Comparison of ENCODE assay signal across 1 cellular context in the genomic region with DNA sequence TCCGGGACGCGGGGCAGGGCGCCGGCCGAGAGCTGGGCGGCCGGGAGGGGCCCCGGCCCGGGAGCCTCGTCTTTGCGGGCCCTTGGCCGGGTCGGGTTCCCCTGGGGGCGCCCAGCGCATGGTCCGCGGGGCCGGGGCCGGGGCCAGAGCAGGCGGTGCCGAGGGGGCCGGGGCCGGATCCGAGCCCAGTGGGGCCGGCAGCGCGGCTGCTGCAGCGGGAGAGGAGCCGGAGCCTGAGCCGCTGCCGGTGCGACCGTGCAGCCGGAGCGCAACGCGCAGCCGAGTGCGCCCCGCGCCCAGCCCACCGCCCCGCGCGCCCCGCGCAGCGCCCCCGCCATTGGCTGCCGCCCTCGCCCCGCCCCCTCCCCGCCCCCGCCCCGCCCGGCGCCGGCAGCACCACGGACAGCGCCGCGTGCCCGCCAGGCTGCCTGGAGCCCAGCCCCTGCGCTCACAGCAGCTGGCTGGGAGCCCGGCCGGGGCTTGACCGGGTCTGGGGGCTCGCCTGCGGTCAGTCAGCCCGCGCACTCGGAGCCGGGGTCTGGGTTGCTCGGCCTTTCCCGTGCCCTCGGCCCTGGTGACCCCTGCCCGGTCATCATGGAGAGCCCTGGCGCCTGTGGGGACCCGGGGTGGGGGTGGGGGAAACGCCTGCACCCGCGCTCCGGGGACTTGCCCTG.
TF ChIP-seq lines count a peak whose summit lies in the region.

A gene (minus strand): TSS at position 287 of the 674 bp plus-strand sequence. CDS start 308 bp downstream, outside the sequence.

TF ChIP-seq in HepG2, 621 proteins besides CTCF, POLR2A, EP300 and RAD21 (continued from another document and continues in another):
- TF ChIP-seq ZMAT3 (CRISPR knock-in tag; conservative IDR thresholded peaks at IDR 0.05) (peak; percentile 94), NFKB2 (CRISPR knock-in tag; IDR thresholded peaks at IDR 0.05; ENCODE audit: borderline replicate concordance) (peak; percentile 86; the same call in 1 of the 2 replicates), MATR3 (CRISPR knock-in tag; IDR thresholded peaks at IDR 0.05) (no peak), ELF4 (CRISPR knock-in tag; IDR thresholded peaks at IDR 0.05; ENCODE audit: borderline replicate concordance) (no peak), GABPA (IDR thresholded peaks at IDR 0.05; ENCODE audit: low read depth, low read length) (no peak), GABPA (CRISPR knock-in tag; IDR thresholded peaks at IDR 0.05; ENCODE audit: low read depth) (no peak), ZNF775 (CRISPR knock-in tag; IDR thresholded peaks at IDR 0.05; ENCODE audit: borderline replicate concordance) (no peak), TAF1 (CRISPR knock-in tag; IDR thresholded peaks at IDR 0.05) (no peak; the same call in 1 of the 2 replicates), HNRNPH1 (optimal IDR thresholded peaks at IDR 0.05; ENCODE audit: low read depth, low read length) (no peak), NFE2 (CRISPR knock-in tag; IDR thresholded peaks at IDR 0.05) (no peak), ZSCAN25 (CRISPR knock-in tag; IDR thresholded peaks at IDR 0.05) (no peak), ZNF44 (CRISPR knock-in tag; IDR thresholded peaks at IDR 0.05) (no peak), SIX4 (CRISPR knock-in tag; IDR thresholded peaks at IDR 0.05) (peak; percentile 63; the same call in 1 of the 2 replicates), FOXJ3 (CRISPR knock-in tag; IDR thresholded peaks at IDR 0.05; ENCODE audit: borderline replicate concordance) (no peak), SATB2 (CRISPR knock-in tag; IDR thresholded peaks at IDR 0.05) (0 out of 2 replicates have a peak, but pooled peaks have one; percentile 52), ZIK1 (CRISPR knock-in tag; IDR thresholded peaks at IDR 0.05; ENCODE audit: borderline replicate concordance, low read depth) (no peak), ZNF230 (CRISPR knock-in tag; IDR thresholded peaks at IDR 0.05) (no peak; the same call in 1 of the 2 replicates), ZNF660 (CRISPR knock-in tag; IDR thresholded peaks at IDR 0.05; ENCODE audit: borderline replicate concordance, low read depth) (no peak), MAF1 (CRISPR knock-in tag; IDR thresholded peaks at IDR 0.05; ENCODE audit: borderline replicate concordance) (0 out of 2 replicates have a peak, but pooled peaks have one; percentile 35), ZBTB38 (CRISPR knock-in tag; IDR thresholded peaks at IDR 0.05) (no peak), ZBTB3 (CRISPR knock-in tag; IDR thresholded peaks at IDR 0.05; ENCODE audit: borderline replicate concordance, low read depth) (no peak), HNRNPL (IDR thresholded peaks at IDR 0.05; ENCODE audit: low read depth, low read length) (no peak), CBX5 (CRISPR knock-in tag; IDR thresholded peaks at IDR 0.05; ENCODE audit: borderline replicate concordance) (no peak), NR2F6 (IDR thresholded peaks at IDR 0.05) (no peak), NR2F6 (CRISPR knock-in tag; IDR thresholded peaks at IDR 0.05) (0 out of 2 replicates have a peak, but pooled peaks have one; percentile 15), POLR2G (IDR thresholded peaks at IDR 0.05; ENCODE audit: low read depth, low read length) (no peak), HES4 (CRISPR knock-in tag; IDR thresholded peaks at IDR 0.05; ENCODE audit: borderline replicate concordance) (peak; percentile 86; the same call in 1 of the 2 replicates), ATM (IDR thresholded peaks at IDR 0.05; ENCODE audit: borderline replicate concordance) (no peak), CBX2 (IDR thresholded peaks at IDR 0.05; ENCODE audit: low read depth, low read length) (no peak), CBX2 (CRISPR knock-in tag; IDR thresholded peaks at IDR 0.05; ENCODE audit: low read depth) (no peak), GTF3A (CRISPR knock-in tag; conservative IDR thresholded peaks at IDR 0.05) (no peak), NCOA2 (CRISPR knock-in tag; IDR thresholded peaks at IDR 0.05) (peak; percentile 27; the same call in 1 of the 2 replicates), NPAS2 (CRISPR knock-in tag; IDR thresholded peaks at IDR 0.05; ENCODE audit: borderline replicate concordance) (no peak), CBFB (CRISPR knock-in tag; IDR thresholded peaks at IDR 0.05) (0 out of 2 replicates have a peak, but pooled peaks have one; percentile 47), ZNF577 (CRISPR knock-in tag; IDR thresholded peaks at IDR 0.05; ENCODE audit: borderline replicate concordance, low read depth) (no peak), MTA3 (CRISPR knock-in tag; IDR thresholded peaks at IDR 0.05) (no peak), RAD51 (IDR thresholded peaks at IDR 0.05; ENCODE audit: borderline replicate concordance) (no peak), ZNF282 (IDR thresholded peaks at IDR 0.05; ENCODE audit: partially characterized antibody) (no peak), HNF4A (CRISPR knock-in tag; IDR thresholded peaks at IDR 0.05) (no peak), KDM6A (CRISPR knock-in tag; IDR thresholded peaks at IDR 0.05; ENCODE audit: low read depth) (no peak), ZNF674 (CRISPR knock-in tag; IDR thresholded peaks at IDR 0.05; ENCODE audit: low read depth) (0 out of 2 replicates have a peak, but pooled peaks have one; percentile 38), MIXL1 (CRISPR knock-in tag; IDR thresholded peaks at IDR 0.05) (peak; percentile 65; the same call in 1 of the 2 replicates), HMG20B (CRISPR knock-in tag; conservative IDR thresholded peaks at IDR 0.05) (0 out of 2 replicates have a peak, but pooled peaks have one; percentile 35), ZMYM3 (CRISPR knock-in tag; IDR thresholded peaks at IDR 0.05) (no peak), ARNTL (CRISPR knock-in tag; IDR thresholded peaks at IDR 0.05) (peak; percentile 73), ISL2 (CRISPR knock-in tag; IDR thresholded peaks at IDR 0.05) (no peak), HMG20A (CRISPR knock-in tag; IDR thresholded peaks at IDR 0.05; ENCODE audit: borderline replicate concordance) (no peak), MAZ (IDR thresholded peaks at IDR 0.05; ENCODE audit: borderline replicate concordance, low read depth, low read length) (peak; percentile 59; the same call in 1 of the 2 replicates), MAZ (CRISPR knock-in tag; IDR thresholded peaks at IDR 0.05; ENCODE audit: low read depth) (peak; percentile 81), ZNF780A (CRISPR knock-in tag; IDR thresholded peaks at IDR 0.05) (no peak), RXRA (CRISPR knock-in tag; IDR thresholded peaks at IDR 0.05) (no peak), ONECUT2 (CRISPR knock-in tag; IDR thresholded peaks at IDR 0.05) (no peak), FOSL2 (CRISPR knock-in tag; IDR thresholded peaks at IDR 0.05) (peak; percentile 47; the same call in 1 of the 2 replicates), ZNF564 (CRISPR knock-in tag; IDR thresholded peaks at IDR 0.05) (peak; percentile 89; the same call in 1 of the 2 replicates), FOSL1 (CRISPR knock-in tag; IDR thresholded peaks at IDR 0.05; ENCODE audit: borderline replicate concordance) (no peak), SMAD3 (CRISPR knock-in tag; IDR thresholded peaks at IDR 0.05) (0 out of 2 replicates have a peak, but pooled peaks have one; percentile 52), SPEN (CRISPR knock-in tag; IDR thresholded peaks at IDR 0.05; ENCODE audit: low read depth) (peak; percentile 52; the same call in 1 of the 2 replicates)
- TF ChIP-seq, protein P1, sequence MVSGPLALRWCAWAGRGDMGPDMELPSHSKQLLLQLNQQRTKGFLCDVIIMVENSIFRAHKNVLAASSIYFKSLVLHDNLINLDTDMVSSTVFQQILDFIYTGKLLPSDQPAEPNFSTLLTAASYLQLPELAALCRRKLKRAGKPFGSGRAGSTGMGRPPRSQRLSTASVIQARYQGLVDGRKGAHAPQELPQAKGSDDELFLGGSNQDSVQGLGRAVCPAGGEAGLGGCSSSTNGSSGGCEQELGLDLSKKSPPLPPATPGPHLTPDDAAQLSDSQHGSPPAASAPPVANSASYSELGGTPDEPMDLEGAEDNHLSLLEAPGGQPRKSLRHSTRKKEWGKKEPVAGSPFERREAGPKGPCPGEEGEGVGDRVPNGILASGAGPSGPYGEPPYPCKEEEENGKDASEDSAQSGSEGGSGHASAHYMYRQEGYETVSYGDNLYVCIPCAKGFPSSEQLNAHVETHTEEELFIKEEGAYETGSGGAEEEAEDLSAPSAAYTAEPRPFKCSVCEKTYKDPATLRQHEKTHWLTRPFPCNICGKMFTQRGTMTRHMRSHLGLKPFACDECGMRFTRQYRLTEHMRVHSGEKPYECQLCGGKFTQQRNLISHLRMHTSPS (CRISPR knock-in tag; IDR thresholded peaks at IDR 0.05; ENCODE audit: low read depth): no peak
- TF ChIP-seq, protein P2, sequence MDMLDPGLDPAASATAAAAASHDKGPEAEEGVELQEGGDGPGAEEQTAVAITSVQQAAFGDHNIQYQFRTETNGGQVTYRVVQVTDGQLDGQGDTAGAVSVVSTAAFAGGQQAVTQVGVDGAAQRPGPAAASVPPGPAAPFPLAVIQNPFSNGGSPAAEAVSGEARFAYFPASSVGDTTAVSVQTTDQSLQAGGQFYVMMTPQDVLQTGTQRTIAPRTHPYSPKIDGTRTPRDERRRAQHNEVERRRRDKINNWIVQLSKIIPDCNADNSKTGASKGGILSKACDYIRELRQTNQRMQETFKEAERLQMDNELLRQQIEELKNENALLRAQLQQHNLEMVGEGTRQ (IDR thresholded peaks at IDR 0.05; ENCODE audit: low read depth, low read length): no peak
- TF ChIP-seq, protein P2 (CRISPR knock-in tag; IDR thresholded peaks at IDR 0.05; ENCODE audit: borderline replicate concordance): no peak
- TF ChIP-seq, protein P3, sequence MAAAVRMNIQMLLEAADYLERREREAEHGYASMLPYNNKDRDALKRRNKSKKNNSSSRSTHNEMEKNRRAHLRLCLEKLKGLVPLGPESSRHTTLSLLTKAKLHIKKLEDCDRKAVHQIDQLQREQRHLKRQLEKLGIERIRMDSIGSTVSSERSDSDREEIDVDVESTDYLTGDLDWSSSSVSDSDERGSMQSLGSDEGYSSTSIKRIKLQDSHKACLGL (CRISPR knock-in tag; IDR thresholded peaks at IDR 0.05): peak; percentile 83
- TF ChIP-seq, protein P4, sequence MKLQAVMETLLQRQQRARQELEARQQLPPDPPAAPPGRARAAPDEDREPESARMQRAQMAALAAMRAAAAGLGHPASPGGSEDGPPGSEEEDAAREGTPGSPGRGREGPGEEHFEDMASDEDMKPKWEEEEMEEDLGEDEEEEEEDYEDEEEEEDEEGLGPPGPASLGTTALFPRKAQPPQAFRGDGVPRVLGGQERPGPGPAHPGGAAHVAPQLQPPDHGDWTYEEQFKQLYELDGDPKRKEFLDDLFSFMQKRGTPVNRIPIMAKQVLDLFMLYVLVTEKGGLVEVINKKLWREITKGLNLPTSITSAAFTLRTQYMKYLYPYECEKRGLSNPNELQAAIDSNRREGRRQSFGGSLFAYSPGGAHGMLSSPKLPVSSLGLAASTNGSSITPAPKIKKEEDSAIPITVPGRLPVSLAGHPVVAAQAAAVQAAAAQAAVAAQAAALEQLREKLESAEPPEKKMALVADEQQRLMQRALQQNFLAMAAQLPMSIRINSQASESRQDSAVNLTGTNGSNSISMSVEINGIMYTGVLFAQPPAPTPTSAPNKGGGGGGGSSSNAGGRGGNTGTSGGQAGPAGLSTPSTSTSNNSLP (IDR thresholded peaks at IDR 0.05; ENCODE audit: low read depth, low read length): no peak
- TF ChIP-seq, protein P5, sequence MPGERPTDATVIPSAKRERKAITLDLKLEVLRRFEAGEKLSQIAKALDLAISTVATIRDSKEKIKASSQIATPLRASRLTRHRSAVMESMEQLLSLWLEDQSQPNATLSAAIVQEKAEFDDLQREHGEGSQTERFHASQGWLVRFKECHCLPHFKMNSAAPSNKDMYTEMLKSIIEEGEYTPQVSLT (CRISPR knock-in tag; IDR thresholded peaks at IDR 0.05; ENCODE audit: borderline replicate concordance, low read depth): no peak
- TF ChIP-seq, protein P6, sequence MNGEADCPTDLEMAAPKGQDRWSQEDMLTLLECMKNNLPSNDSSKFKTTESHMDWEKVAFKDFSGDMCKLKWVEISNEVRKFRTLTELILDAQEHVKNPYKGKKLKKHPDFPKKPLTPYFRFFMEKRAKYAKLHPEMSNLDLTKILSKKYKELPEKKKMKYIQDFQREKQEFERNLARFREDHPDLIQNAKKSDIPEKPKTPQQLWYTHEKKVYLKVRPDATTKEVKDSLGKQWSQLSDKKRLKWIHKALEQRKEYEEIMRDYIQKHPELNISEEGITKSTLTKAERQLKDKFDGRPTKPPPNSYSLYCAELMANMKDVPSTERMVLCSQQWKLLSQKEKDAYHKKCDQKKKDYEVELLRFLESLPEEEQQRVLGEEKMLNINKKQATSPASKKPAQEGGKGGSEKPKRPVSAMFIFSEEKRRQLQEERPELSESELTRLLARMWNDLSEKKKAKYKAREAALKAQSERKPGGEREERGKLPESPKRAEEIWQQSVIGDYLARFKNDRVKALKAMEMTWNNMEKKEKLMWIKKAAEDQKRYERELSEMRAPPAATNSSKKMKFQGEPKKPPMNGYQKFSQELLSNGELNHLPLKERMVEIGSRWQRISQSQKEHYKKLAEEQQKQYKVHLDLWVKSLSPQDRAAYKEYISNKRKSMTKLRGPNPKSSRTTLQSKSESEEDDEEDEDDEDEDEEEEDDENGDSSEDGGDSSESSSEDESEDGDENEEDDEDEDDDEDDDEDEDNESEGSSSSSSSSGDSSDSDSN (CRISPR knock-in tag; IDR thresholded peaks at IDR 0.05): peak; percentile 57; the same call in 1 of the 2 replicates
- TF ChIP-seq, protein P7, sequence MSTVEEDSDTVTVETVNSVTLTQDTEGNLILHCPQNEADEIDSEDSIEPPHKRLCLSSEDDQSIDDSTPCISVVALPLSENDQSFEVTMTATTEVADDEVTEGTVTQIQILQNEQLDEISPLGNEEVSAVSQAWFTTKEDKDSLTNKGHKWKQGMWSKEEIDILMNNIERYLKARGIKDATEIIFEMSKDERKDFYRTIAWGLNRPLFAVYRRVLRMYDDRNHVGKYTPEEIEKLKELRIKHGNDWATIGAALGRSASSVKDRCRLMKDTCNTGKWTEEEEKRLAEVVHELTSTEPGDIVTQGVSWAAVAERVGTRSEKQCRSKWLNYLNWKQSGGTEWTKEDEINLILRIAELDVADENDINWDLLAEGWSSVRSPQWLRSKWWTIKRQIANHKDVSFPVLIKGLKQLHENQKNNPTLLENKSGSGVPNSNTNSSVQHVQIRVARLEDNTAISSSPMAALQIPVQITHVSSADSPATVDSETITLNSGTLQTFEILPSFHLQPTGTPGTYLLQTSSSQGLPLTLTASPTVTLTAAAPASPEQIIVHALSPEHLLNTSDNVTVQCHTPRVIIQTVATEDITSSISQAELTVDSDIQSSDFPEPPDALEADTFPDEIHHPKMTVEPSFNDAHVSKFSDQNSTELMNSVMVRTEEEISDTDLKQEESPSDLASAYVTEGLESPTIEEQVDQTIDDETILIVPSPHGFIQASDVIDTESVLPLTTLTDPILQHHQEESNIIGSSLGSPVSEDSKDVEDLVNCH (CRISPR knock-in tag; IDR thresholded peaks at IDR 0.05): no peak; the same call in 1 of the 2 replicates
